10 cellular contexts compared by ENCODE assay signal in the genomic region with DNA sequence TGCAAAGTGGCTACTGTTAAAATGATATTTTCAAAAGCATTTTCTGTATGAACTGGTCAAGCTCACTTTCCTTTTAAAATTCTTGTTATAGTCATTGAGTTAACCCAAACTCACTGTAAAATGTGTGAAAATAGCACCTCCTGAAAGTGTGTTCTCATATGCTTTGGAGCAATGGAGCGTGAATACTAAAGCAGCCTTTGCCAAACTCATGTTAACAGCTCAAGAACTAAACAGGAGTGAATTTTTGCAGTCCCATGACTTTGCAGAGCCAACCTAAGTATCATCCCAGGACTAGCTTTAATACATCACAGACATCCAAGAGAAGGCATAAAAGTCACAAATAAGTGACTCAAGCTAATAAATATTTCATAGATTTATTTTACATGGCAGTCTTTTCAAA. TPM values are rescaled to one million over a fixed set of nuclear protein-coding genes. Genes with fewer than 3 reads are reported as not detected.
DNase-seq lines count a peak whose midpoint lies in the region; ATAC-seq, FAIRE-seq and TF ChIP-seq lines count a peak whose summit lies in the region.
"Had no signal": no experiment of that assay in that cellular context is flagged by ENCODE, and none has a peak within 500 bp of the region (broad histone marks: within the 10 kb centered on the region; RNA-seq: fewer than 3 reads in every experiment).

No MANE protein-coding gene starts in this region.

- DNase-seq in BJ (ENCODE audit: low read depth) = no peak
- DNase-seq in GM19239 (ENCODE audit: insufficient read length, low spot score) = no peak
- peak; percentile 49 for DNase-seq in OCI-M1 (lab: John Stamatoyannopoulos, UW)
- no peak for DNase-seq in foreskin fibroblast
- no peak for DNase-seq in esophagus squamous epithelium (lab: John Stamatoyannopoulos, UW)
- no peak for DNase-seq in Right ventricle myocardium inferior (ENCODE audit: missing footprints)
- DNase-seq in NCI-H2081 treated with DMSO at 0.1 percent for 48 hours (lab: John Stamatoyannopoulos, UW) = no peak
- DNase-seq in COLO829 (ENCODE audit: low spot score) = no peak
- DNase-seq: SIG-M5; stimulated activated CD4-positive, alpha-beta T cell treated with anti-CD3 and anti-CD28 coated beads, Interleukin-1b, Interleukin-23, amount 100 ng/mL, for 48 hours had no signal

- CTCF ChIA-PET in BJ (lab: Yijun Ruan, JAX) = interaction anchor here (1.3 to 1.5 kb wide), 2 partner anchors 92 to 96 kb away, joined by 5 read pairs; no protein-coding TSS in a partner anchor

- TF ChIP-seq POLR2A in esophagus squamous epithelium (IDR thresholded peaks at IDR 0.05) = no peak

- peak; percentile 77 for FAIRE-seq in GM19239 (lab: Jason Lieb, UNC)

- H3K4me3 ChIP-seq in BJ (ENCODE audit: low read depth, low read length) (peak overlapping the region; percentile 61), foreskin fibroblast (ENCODE audit: low read depth in 1 of 2, low read length in 2 of 2) (peak overlapping the region; percentile 67 to 77), esophagus squamous epithelium (no peak overlapping the region)

- no peaks in the 10 kb centered on the region for H3K9me3 ChIP-seq in esophagus squamous epithelium

- H3K27ac ChIP-seq in esophagus squamous epithelium = no peak overlapping the region

- POLR2A ChIA-PET in BJ (lab: Charles Lee) = no interaction called here

- H3K36me3 ChIP-seq in BJ (ENCODE audit: control insufficient read depth, insufficient read depth, low read length) (no peaks in the 10 kb centered on the region), esophagus squamous epithelium (no peaks in the 10 kb centered on the region)

- H3K27me3 ChIP-seq in BJ (ENCODE audit: control insufficient read depth, insufficient read depth, low read length) (no peaks in the 10 kb centered on the region), esophagus squamous epithelium (peaks cover 0 to 5% (median 0%) of the 10 kb centered on the region in 4 donors)

- peaks cover 0 to 34% (median 0%) of the 10 kb centered on the region in 3 donors for H3K4me1 ChIP-seq in esophagus squamous epithelium

- intact Hi-C loops in esophagus squamous epithelium (cut with DNase I) (no loop called here), Right ventricle myocardium inferior (cut with DNase I) (loop anchor here (5.0 kb wide), 1 partner anchor 153 kb away; no protein-coding TSS in a partner anchor)

- no peak for ATAC-seq in Right ventricle myocardium inferior

- no peak for TF ChIP-seq CTCF in BJ (IDR thresholded peaks at IDR 0.05; ENCODE audit: insufficient read depth, low read depth, low read length)
- TF ChIP-seq CTCF in foreskin fibroblast (IDR thresholded peaks at IDR 0.05; ENCODE audit: low read depth, low read length) = no peak
- TF ChIP-seq CTCF in esophagus squamous epithelium (IDR thresholded peaks at IDR 0.05) = no peak

- 50 to 77% methylated on average over 1 of the region's 1 CpG for WGBS in esophagus squamous epithelium, 2 donors

RNA-seq across cellular contexts. Expression of a gene that starts 2.3 kb away (rescaled TPM):
- polyA plus RNA-seq in BJ (2011; rRNA removed) = 7.3 and 9.1 TPM in 2 replicates
- 9.5 and 14.5 TPM in 2 replicates for polyA minus RNA-seq in BJ (2011; rRNA and poly(A)+ RNA removed)
- total RNA-seq in esophagus squamous epithelium = 10 to 100 TPM in 3 of 4 donors, 1 to 10 TPM in 1; 9.3 to 33.2 (median 14.5) TPM
- 1.1 TPM for total RNA-seq in Right ventricle myocardium inferior

RNA-seq across cellular contexts. Expression of a gene that starts 43.1 kb away (rescaled TPM):
- 0.16 and 0.18 TPM in 2 replicates for polyA plus RNA-seq in BJ (2011; rRNA removed)
- 0.24 and 0.41 TPM in 2 replicates for polyA minus RNA-seq in BJ (2011; rRNA and poly(A)+ RNA removed)
- total RNA-seq in esophagus squamous epithelium (not detected), Right ventricle myocardium inferior (0.38 TPM)

Comparison
In these comparisons a context has a peak if more than half of its experiments do, and no peak if none do; other contexts are left out.
1. H3K4me3 ChIP-seq: peak in BJ (single experiment) and foreskin fibroblast (2 of 2); none in esophagus squamous epithelium (0 of 4).